9 cellular contexts compared by ENCODE assay signal in genomic region chr2:96146151-96146880, GRCh38. TPM values are rescaled to one million over a fixed set of nuclear protein-coding genes. Genes with fewer than 3 reads are reported as not detected.
DNase-seq lines count a peak whose midpoint lies in the region; ATAC-seq and TF ChIP-seq lines count a peak whose summit lies in the region.
"Had no signal": no experiment of that assay in that cellular context is flagged by ENCODE, and none has a peak within 500 bp of the region (broad histone marks: within the 10 kb centered on the region; RNA-seq: fewer than 3 reads in every experiment).

No MANE protein-coding gene starts in this region.

- H3K4me1 ChIP-seq in adrenal gland (replicated peaks in 1 of 2) (peaks cover 16 to 27% of the 10 kb centered on the region in 2 donors), mononuclear cell (ENCODE audit: insufficient read depth, low read length) (peaks cover 70% of the 10 kb centered on the region)

- peak overlapping the region in 4 of 5 donors; percentile 10 to 61 (median 38) for H3K27ac ChIP-seq in adrenal gland

- TF ChIP-seq CTCF in adrenal gland (IDR thresholded peaks at IDR 0.05) = no peak

- no peaks in the 10 kb centered on the region for H3K36me3 ChIP-seq in adrenal gland (replicated peaks in 1 of 2)

- 63 to 77% (median 72%) methylated on average over 10 to 20 of the region's 20 CpGs for WGBS in adrenal gland, 4 donors

- H3K9me3 ChIP-seq in adrenal gland (replicated peaks in 1 of 3) (no peaks in the 10 kb centered on the region), mononuclear cell (ENCODE audit: low read depth, low read length) (no peaks in the 10 kb centered on the region)

- H3K27me3 ChIP-seq in adrenal gland (no peaks in the 10 kb centered on the region), mononuclear cell (ENCODE audit: insufficient read depth, low read length) (no peaks in the 10 kb centered on the region)

- ATAC-seq in GM18861 (IDR thresholded peaks at IDR 0.05; ENCODE audit: unreplicated experiment) (peak; percentile 20), HG02981 (IDR thresholded peaks at IDR 0.05; ENCODE audit: unreplicated experiment) (peak; percentile 26)

- intact Hi-C loops in adrenal gland (cut with DNase I) = loop anchor here in 1 of 2 donors (10.0 kb wide), 1 partner anchor 118 kb away; the partner anchor contains the start of genes CIAO1 and TMEM127

- DNase-seq in T-helper 1 cell (peak; percentile 74 to 87 (median 84)), adrenal gland (peak in 6 of 7 donors; percentile 31 to 68 (median 50)), NCI-H1105 treated with DMSO at 0.1 percent for 48 hours (lab: John Stamatoyannopoulos, UW) (no peak), NCI-H1930 (lab: John Stamatoyannopoulos, UW) (no peak)
- peak; percentile 92 for DNase-seq in stimulated activated naive CD4-positive, alpha-beta T cell treated with Interleukin-2 at 50 U/mL for 16 hours (lab: John Stamatoyannopoulos, UW)

- TF ChIP-seq POLR2A in adrenal gland (IDR thresholded peaks at IDR 0.05) = no peak

- H3K4me3 ChIP-seq in adrenal gland = no peak overlapping the region
- peak overlapping the region; percentile 58 for H3K4me3 ChIP-seq in mononuclear cell (ENCODE audit: low read length)

RNA-seq across cellular contexts. Expression of gene DUSP2, which starts 1.1 kb away (rescaled TPM):
- total RNA-seq in adrenal gland (1 to 10 TPM in 7 of 8 donors, under 1 TPM in 1; 0.97 to 4.7 (median 2.3) TPM), mononuclear cell (891 TPM)
- 1 to 10 TPM in 2 of 3 donors, under 1 TPM in 1; 0.48 to 2.4 (median 1.9) TPM for polyA plus RNA-seq in adrenal gland

RNA-seq across cellular contexts. Expression of gene ASTL, which starts 8.0 kb away (rescaled TPM):
- total RNA-seq in adrenal gland (not detected), mononuclear cell (6.5 TPM)
- not detected for polyA plus RNA-seq in adrenal gland
- total RNA-seq: SK-MEL-5 had no signal

RNA-seq across cellular contexts. Expression of gene ADRA2B, which starts 29.9 kb away (rescaled TPM):
- 10 to 100 TPM in 1 of 8 donors, 1 to 10 TPM in 6, under 1 TPM in 1; 0.95 to 12.9 (median 4.3) TPM for total RNA-seq in adrenal gland
- 1 to 10 TPM; 1.2 to 5.5 (median 2.0) TPM for polyA plus RNA-seq in adrenal gland
- 1.5 TPM for total RNA-seq in mononuclear cell
- total RNA-seq: SK-MEL-5 had no signal

Comparison
In these comparisons a context has a peak if more than half of its experiments do, and no peak if none do; other contexts are left out.
1. DNase-seq: peak in T-helper 1 cell (5 of 5), adrenal gland (6 of 7) and stimulated activated naive CD4-positive, alpha-beta T cell treated with Interleukin-2 at 50 U/mL for 16 hours (single experiment); none in NCI-H1105 treated with DMSO at 0.1 percent for 48 hours (single experiment) and NCI-H1930 (0 of 2).
2. RNA of gene DUSP2, which starts 1.1 kb away (total RNA-seq): 891 TPM in mononuclear cell (single experiment); 0.97 to 4.7 TPM in adrenal gland; every median in the first group is over 100 times any median in the second.